In the genomic region with DNA sequence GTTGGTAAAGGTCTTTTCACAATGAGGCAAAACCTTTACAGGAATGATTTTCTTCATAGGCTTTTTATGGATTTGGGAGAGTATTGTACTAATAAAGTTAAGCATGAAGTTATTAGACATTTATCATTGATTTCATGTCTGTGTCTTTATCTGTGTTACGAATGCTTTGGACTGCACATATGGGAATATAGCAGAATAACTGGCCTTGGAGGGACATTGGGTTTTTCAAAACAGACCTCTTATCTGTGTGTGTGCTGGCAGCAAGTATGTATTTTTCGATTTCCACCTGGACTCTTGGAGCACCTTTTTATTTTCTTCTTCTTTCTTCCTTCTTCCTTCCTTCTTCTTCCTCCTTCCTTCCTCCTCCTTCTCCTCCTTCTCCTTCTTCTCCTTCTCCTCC, we compare ENCODE assay signal across 22 cellular contexts.
DNase-seq lines count a peak whose midpoint lies in the region; ATAC-seq, FAIRE-seq and TF ChIP-seq lines count a peak whose summit lies in the region.
"Had no signal": no experiment of that assay in that cellular context is flagged by ENCODE, and none has a peak within 500 bp of the region (broad histone marks: within the 10 kb centered on the region; RNA-seq: fewer than 3 reads in every experiment).

No MANE protein-coding gene starts in this region.

- no peaks in the 10 kb centered on the region for H4K20me1 ChIP-seq in K562 (replicated peaks; ENCODE audit: control insufficient read depth, insufficient read depth, low read length)
- H4K20me1 ChIP-seq in GM23338 (replicated peaks; ENCODE audit: insufficient read depth): no peaks in the 10 kb centered on the region

- no peak overlapping the region for H3K27ac Mint-ChIP-seq in GM23338
- H3K27ac Mint-ChIP-seq: CD14-positive monocyte; CD4-positive, alpha-beta T cell; CD8-positive, alpha-beta memory T cell; H9; HFFc6 had no signal

- DNase-seq in D721Med (ENCODE audit: insufficient read length, low spot score) (no peak), K562 (ENCODE audit: extremely low read depth in 1 of 4, low spot score in 3 of 4) (no peak), GM23338 (ENCODE audit: low spot score) (no peak), activated gamma-delta T cell treated with Interleukin-2 at 50 U/mL for 16 hours (no peak)
- DNase-seq: 8988T; ACHN; AML-193; BE2C; CD4-positive, alpha-beta T cell; CD8-positive, alpha-beta memory T cell; DMS79; EL; GM23248; H9; HFFc6 had no signal

- in situ Hi-C loops in K562 (cut with MboI): no loop called here

- no peaks in the 10 kb centered on the region for H3K27me3 Mint-ChIP-seq in GM23338 (ENCODE audit: insufficient read depth, low read depth, poor library complexity)
- H3K27me3 Mint-ChIP-seq: CD4-positive, alpha-beta T cell had no signal

- no peaks in the 10 kb centered on the region for H3K9me1 ChIP-seq in K562 (ENCODE audit: control insufficient read depth, insufficient read depth, low read length)

- 79% methylated on average over 2 of the region's 2 CpGs for WGBS in K562 (ENCODE audit: insufficient coverage, low coverage, missing lambda C conversion rate)

- H2AFZ ChIP-seq in K562 (ENCODE audit: low read depth, low read length): no peak overlapping the region
- H2AFZ ChIP-seq in GM23338: no peak overlapping the region
- H2AFZ ChIP-seq: GM23248 had no signal

- H3K27me3 ChIP-seq in K562 (ENCODE audit: control insufficient read depth in 2 of 2, insufficient read depth in 2 of 2, low read length in 2 of 2): no peaks in the 10 kb centered on the region
- H3K27me3 ChIP-seq in GM23338 (ENCODE audit: insufficient read depth): no peaks in the 10 kb centered on the region
- H3K27me3 ChIP-seq: BE2C; BLaER1 treated with 17β-estradiol and CSF1 and Interleukin-3, amounts not matched to agents 10 nM and 100 nM had no signal

- peak; percentile 84 for FAIRE-seq in D721Med (lab: Jason Lieb, UNC)
- no peak for FAIRE-seq in K562 (lab: Jason Lieb, UNC)
- FAIRE-seq: A549, GM12892 had no signal

- H3K9ac ChIP-seq in K562 (ENCODE audit: insufficient read depth in 1 of 2, low read depth in 2 of 2, low read length in 2 of 2): no peak overlapping the region
- H3K9ac ChIP-seq: BLaER1 treated with 17β-estradiol and CSF1 and Interleukin-3, amounts not matched to agents 10 nM and 100 nM; GM23248 had no signal

- H3K9me3 ChIP-seq in HEK293 (ENCODE audit: control insufficient read depth, insufficient read depth, low read depth, low read length) (no peaks in the 10 kb centered on the region), K562 (replicated peaks; ENCODE audit: control insufficient read depth, insufficient read depth, low read depth, low read length) (no peaks in the 10 kb centered on the region)
- H3K9me3 ChIP-seq: A549, BE2C had no signal

- no peak overlapping the region for H3K4me3 Mint-ChIP-seq in GM23338
- H3K4me3 Mint-ChIP-seq: CD14-positive monocyte; CD4-positive, alpha-beta T cell; CD8-positive, alpha-beta memory T cell; H9; HFFc6 had no signal

- POLR2A ChIA-PET in HEK293 (lab: Yijun Ruan, JAX) (no interaction called here), K562 (lab: Yijun Ruan, JAX) (no interaction called here)

- TF ChIP-seq POLR2A in K562 (conservative IDR thresholded peaks at IDR 0.05): no peak

- H3K36me3 Mint-ChIP-seq in GM23338 (ENCODE audit: low read depth): peaks cover 12% of the 10 kb centered on the region

- TF ChIP-seq EP300 in K562 (IDR thresholded peaks at IDR 0.05; ENCODE audit: low read length): no peak

- H3K4me1 ChIP-seq in HEK293 (ENCODE audit: control insufficient read depth, insufficient read depth, low read length): no peaks in the 10 kb centered on the region
- H3K4me1 ChIP-seq in K562 (replicated peaks in 1 of 2; ENCODE audit: control insufficient read depth in 2 of 2, insufficient read depth in 2 of 2, low read length in 2 of 2): peaks cover 0 to 7% of the 10 kb centered on the region in 2 experiments; a peak in 2 of 5 replicates
- no peaks in the 10 kb centered on the region for H3K4me1 ChIP-seq in GM23338 (ENCODE audit: insufficient read depth)
- H3K4me1 ChIP-seq: A549; BE2C; BLaER1 treated with 17β-estradiol and CSF1 and Interleukin-3, amounts not matched to agents 10 nM and 100 nM had no signal

- no peaks in the 10 kb centered on the region for H3K79me2 ChIP-seq in K562 (ENCODE audit: control insufficient read depth, insufficient read depth, low read length)
- H3K79me2 ChIP-seq in GM23338 (replicated peaks; ENCODE audit: insufficient read depth): peaks cover 7% of the 10 kb centered on the region; the same call in 1 of the 2 replicates

- H3K4me2 ChIP-seq in K562 (ENCODE audit: insufficient read depth, low read length) (no peak overlapping the region), GM23338 (no peak overlapping the region)
- H3K4me2 ChIP-seq: A549; BLaER1 treated with 17β-estradiol and CSF1 and Interleukin-3, amounts not matched to agents 10 nM and 100 nM had no signal

- H3K9me3 Mint-ChIP-seq in GM23338: peaks cover 11% of the 10 kb centered on the region; the same call in 1 of the 3 replicates
- H3K9me3 Mint-ChIP-seq: HFFc6 had no signal

- BruUV-seq in K562 (replicated peaks; lab: Mats Ljungman, UMichigan): no TSS peak

- no peak for TF ChIP-seq CTCF in D721Med (IDR thresholded peaks at IDR 0.05; ENCODE audit: insufficient read depth, missing control alignments)
- no peak for TF ChIP-seq CTCF in HEK293 (tag by site-specific recombination; IDR thresholded peaks at IDR 0.05)
- no peak for TF ChIP-seq CTCF in K562 (IDR thresholded peaks at IDR 0.05 in 2 of 3, conservative IDR thresholded peaks at IDR 0.05 in 1 of 3; ENCODE audit: insufficient read depth in 2 of 3, low read depth in 1 of 3, low read length in 3 of 3)
- TF ChIP-seq CTCF in GM23338 (conservative IDR thresholded peaks at IDR 0.05; ENCODE audit: low read depth in 2 of 2): no peak

- CTCF ChIA-PET in HEK293 (lab: Yijun Ruan, JAX): no interaction called here
- CTCF ChIA-PET in K562 (lab: Yijun Ruan, JAX; ENCODE audit: low intra/inter-chr PET ratio): interaction anchor here (0.6 kb wide), 1 partner anchor 1139 kb away, joined by 3 read pairs; no protein-coding TSS in a partner anchor

- peaks cover 19% of the 10 kb centered on the region for H3K4me1 Mint-ChIP-seq in GM23338
- H3K4me1 Mint-ChIP-seq: CD14-positive monocyte had no signal

- H3K9me2 ChIP-seq in GM23338 (ENCODE audit: insufficient read depth): no peaks in the 10 kb centered on the region

- H3K4me3 ChIP-seq in HEK293 (ENCODE audit: low read depth, low read length): no peak overlapping the region
- H3K4me3 ChIP-seq in K562: no peak overlapping the region
- H3K4me3 ChIP-seq in GM23338: no peak overlapping the region
- H3K4me3 ChIP-seq: A549; BLaER1 treated with 17β-estradiol and CSF1 and Interleukin-3, amounts not matched to agents 10 nM and 100 nM; GM23248 had no signal

- intact Hi-C loops in K562 (cut with micrococcal nuclease): no loop called here

- no peak for TF ChIP-seq RAD21 in K562 (CRISPR knock-in tag; conservative IDR thresholded peaks at IDR 0.05 in 1 of 2, IDR thresholded peaks at IDR 0.05 in 1 of 2)

- ATAC-seq in K562: no peak
- no peak for ATAC-seq in GM21737 (IDR thresholded peaks at IDR 0.05; ENCODE audit: unreplicated experiment)
- no peak for ATAC-seq in GM23338
- ATAC-seq: A549, HCT116 had no signal

- H3K36me3 ChIP-seq in HEK293 (ENCODE audit: control insufficient read depth in 2 of 2, insufficient read depth in 1 of 2, low read length in 2 of 2) (no peaks in the 10 kb centered on the region; a peak in 1 of 3 replicates), K562 (ENCODE audit: control insufficient read depth, insufficient read depth, low read length) (no peaks in the 10 kb centered on the region), GM23338 (ENCODE audit: insufficient read depth) (no peaks in the 10 kb centered on the region)
- H3K36me3 ChIP-seq: BE2C had no signal

- H3K27ac ChIP-seq in HEK293 (ENCODE audit: extremely low read depth, low read depth, low read length): no peak overlapping the region
- no peak overlapping the region for H3K27ac ChIP-seq in K562 (ENCODE audit: extremely low read depth, low read depth, low read length)
- H3K27ac ChIP-seq in GM23338 (ENCODE audit: low read depth): no peak overlapping the region
- H3K27ac ChIP-seq: A549; BLaER1 treated with 17β-estradiol and CSF1 and Interleukin-3, amounts not matched to agents 10 nM and 100 nM; GM23248 had no signal

- no peaks in the 10 kb centered on the region for H3F3A ChIP-seq in GM23338 (replicated peaks; ENCODE audit: low read depth)

TF ChIP-seq in HEK293, 187 proteins besides CTCF, POLR2A, EP300 and RAD21:
- no peak for TF ChIP-seq ZNF530 (tag by site-specific recombination; IDR thresholded peaks at IDR 0.05; ENCODE audit: low read depth)
- TF ChIP-seq ZNF366 (tag by site-specific recombination; conservative IDR thresholded peaks at IDR 0.05): peak; percentile 46; the same call in 1 of the 2 replicates

TF ChIP-seq in K562, 482 proteins besides CTCF, POLR2A, EP300 and RAD21:
- TF ChIP-seq, protein P1, sequence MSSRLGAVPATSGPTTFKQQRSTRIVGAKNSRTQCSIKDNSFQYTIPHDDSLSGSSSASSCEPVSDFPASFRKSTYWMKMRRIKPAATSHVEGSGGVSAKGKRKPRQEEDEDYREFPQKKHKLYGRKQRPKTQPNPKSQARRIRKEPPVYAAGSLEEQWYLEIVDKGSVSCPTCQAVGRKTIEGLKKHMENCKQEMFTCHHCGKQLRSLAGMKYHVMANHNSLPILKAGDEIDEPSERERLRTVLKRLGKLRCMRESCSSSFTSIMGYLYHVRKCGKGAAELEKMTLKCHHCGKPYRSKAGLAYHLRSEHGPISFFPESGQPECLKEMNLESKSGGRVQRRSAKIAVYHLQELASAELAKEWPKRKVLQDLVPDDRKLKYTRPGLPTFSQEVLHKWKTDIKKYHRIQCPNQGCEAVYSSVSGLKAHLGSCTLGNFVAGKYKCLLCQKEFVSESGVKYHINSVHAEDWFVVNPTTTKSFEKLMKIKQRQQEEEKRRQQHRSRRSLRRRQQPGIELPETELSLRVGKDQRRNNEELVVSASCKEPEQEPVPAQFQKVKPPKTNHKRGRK (tag; IDR thresholded peaks at IDR 0.05): 0 out of 2 replicates have a peak, but pooled peaks have one; percentile 51
- no peak for TF ChIP-seq ZFPM2 (CRISPR knock-in tag; IDR thresholded peaks at IDR 0.05)

TF ChIP-seq in GM23338, 12 proteins besides CTCF, POLR2A, EP300 and RAD21 (continues in another document):
- TF ChIP-seq STAT1 (IDR thresholded peaks at IDR 0.05; ENCODE audit: unreplicated experiment) (no peak), JUNB (IDR thresholded peaks at IDR 0.05; ENCODE audit: unreplicated experiment) (no peak), EZH2phosphoT487 (IDR thresholded peaks at IDR 0.05; ENCODE audit: unreplicated experiment) (no peak), ZNF331 (CRISPR knock-in tag; IDR thresholded peaks at IDR 0.05; ENCODE audit: low read depth) (no peak)
- TF ChIP-seq, protein P2, sequence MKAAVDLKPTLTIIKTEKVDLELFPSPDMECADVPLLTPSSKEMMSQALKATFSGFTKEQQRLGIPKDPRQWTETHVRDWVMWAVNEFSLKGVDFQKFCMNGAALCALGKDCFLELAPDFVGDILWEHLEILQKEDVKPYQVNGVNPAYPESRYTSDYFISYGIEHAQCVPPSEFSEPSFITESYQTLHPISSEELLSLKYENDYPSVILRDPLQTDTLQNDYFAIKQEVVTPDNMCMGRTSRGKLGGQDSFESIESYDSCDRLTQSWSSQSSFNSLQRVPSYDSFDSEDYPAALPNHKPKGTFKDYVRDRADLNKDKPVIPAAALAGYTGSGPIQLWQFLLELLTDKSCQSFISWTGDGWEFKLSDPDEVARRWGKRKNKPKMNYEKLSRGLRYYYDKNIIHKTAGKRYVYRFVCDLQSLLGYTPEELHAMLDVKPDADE (IDR thresholded peaks at IDR 0.05): no peak
